ENCODE assay signal across 8 cellular contexts in the genomic region with DNA sequence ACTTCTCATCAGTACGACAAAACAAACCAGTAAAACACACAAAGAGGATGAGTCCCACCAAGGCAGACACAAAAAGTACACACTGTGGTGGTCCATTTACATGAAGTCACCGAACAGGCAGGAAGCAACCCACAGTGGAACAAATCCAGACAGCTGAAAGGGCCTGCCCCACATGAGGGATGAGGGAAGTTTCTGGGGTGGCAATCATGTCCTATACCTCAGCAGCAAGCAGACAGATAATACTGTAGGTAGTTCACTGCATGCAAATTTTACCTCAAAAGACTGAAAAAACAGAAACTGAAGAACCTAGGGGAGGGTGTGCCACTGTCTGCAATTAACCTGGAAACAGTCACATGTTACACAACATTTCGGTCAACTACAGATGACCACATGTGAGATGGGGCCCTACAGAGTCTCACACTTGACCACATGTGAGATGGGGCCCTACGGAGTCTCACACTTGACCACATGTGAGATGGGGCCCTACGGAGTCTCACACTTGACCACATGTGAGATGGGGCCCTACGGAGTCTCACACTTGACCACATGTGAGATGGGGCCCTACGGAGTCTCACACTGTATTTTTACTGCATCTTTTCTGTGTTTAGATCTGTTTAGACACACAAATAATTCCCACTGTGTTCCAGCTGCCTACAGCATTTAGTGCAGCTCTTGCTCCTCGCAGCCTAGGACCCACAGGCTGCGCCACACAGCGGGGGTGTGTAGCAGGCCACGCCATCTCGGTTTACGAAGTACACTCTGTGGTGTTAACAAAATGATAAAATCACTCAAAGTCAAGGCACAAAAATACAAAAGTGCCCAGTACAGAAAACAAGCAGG. TPM values are rescaled to one million over a fixed set of nuclear protein-coding genes. Genes with fewer than 3 reads are reported as not detected.
DNase-seq lines count a peak whose midpoint lies in the region; ATAC-seq, FAIRE-seq and TF ChIP-seq lines count a peak whose summit lies in the region.

No MANE protein-coding gene starts in this region.

- TF ChIP-seq EP300 in A549 (IDR thresholded peaks at IDR 0.05): no peak

- H3K27ac ChIP-seq in A549: peak overlapping the region; percentile 57 to 78
- peak overlapping the region; percentile 43 for H3K27ac ChIP-seq in effector memory CD4-positive, alpha-beta T cell (ENCODE audit: insufficient read depth, low read length, poor library complexity, severe bottlenecking)

- no peak for TF ChIP-seq RAD21 in A549 (conservative IDR thresholded peaks at IDR 0.05 in 1 of 2, IDR thresholded peaks at IDR 0.05 in 1 of 2)

- POLR2A ChIA-PET in A549 (lab: Yijun Ruan, JAX): interaction anchor here (1.8 kb wide), 1 partner anchor 23 kb away, joined by 18 read pairs; a partner anchor contains a TSS

- CTCF ChIA-PET in A549 (lab: Yijun Ruan, JAX): interaction anchor here (1.3 kb wide), 1 partner anchor 12 kb away, joined by 4 read pairs; no protein-coding TSS in a partner anchor

- no peak for FAIRE-seq in A549 (lab: Jason Lieb, UNC)

- ATAC-seq in A549: no peak
- peak; percentile 98 for ATAC-seq in GM19035 (IDR thresholded peaks at IDR 0.05; ENCODE audit: unreplicated experiment)
- ATAC-seq in HG03097 (IDR thresholded peaks at IDR 0.05; ENCODE audit: low FRiP score, unreplicated experiment): peak; percentile 44

- no peaks in the 10 kb centered on the region for H3K27me3 ChIP-seq in effector memory CD4-positive, alpha-beta T cell (replicated peaks; ENCODE audit: control insufficient read depth, insufficient read depth, low read length, poor library complexity, severe bottlenecking)

- DNase-seq in A549 (ENCODE audit: low read depth in 1 of 2, low spot score in 1 of 2) (no peak), HCEC 1CT (no peak), MV-4-11 (lab: John Stamatoyannopoulos, UW) (no peak), ureter (ENCODE audit: low spot score) (no peak), NCI-H146 treated with DMSO at 0.1 percent for 48 hours (lab: John Stamatoyannopoulos, UW; ENCODE audit: unreplicated experiment) (no peak)
- DNase-seq in effector memory CD4-positive, alpha-beta T cell: no peak

- H3K36me3 ChIP-seq in effector memory CD4-positive, alpha-beta T cell (ENCODE audit: control insufficient read depth, insufficient read depth, low read length): peaks cover 18% of the 10 kb centered on the region

- peak overlapping the region; percentile 31; the same call in 1 of the 3 replicates for H3K4me3 ChIP-seq in A549
- H3K4me3 ChIP-seq in effector memory CD4-positive, alpha-beta T cell (ENCODE audit: insufficient read depth, low read depth, low read length, poor library complexity, severe bottlenecking): peak overlapping the region; percentile 11

- peaks cover 35% of the 10 kb centered on the region for H3K4me1 ChIP-seq in A549
- peaks cover 19% of the 10 kb centered on the region for H3K4me1 ChIP-seq in effector memory CD4-positive, alpha-beta T cell (ENCODE audit: control insufficient read depth, insufficient read depth, low read length, poor library complexity, severe bottlenecking)

- no peak for TF ChIP-seq CTCF in A549 (IDR thresholded peaks at IDR 0.05)

- no peaks in the 10 kb centered on the region for H3K9me3 ChIP-seq in A549
- H3K9me3 ChIP-seq in effector memory CD4-positive, alpha-beta T cell (ENCODE audit: control insufficient read depth, low read length): no peaks in the 10 kb centered on the region

- no peak for TF ChIP-seq POLR2A in A549 (IDR thresholded peaks at IDR 0.05; ENCODE audit: low read length)

- 87% methylated on average over 13 of the region's 13 CpGs for WGBS in A549 (ENCODE audit: missing lambda C conversion rate)

- peak overlapping the region; percentile 73 for H3K4me2 ChIP-seq in A549

TF ChIP-seq in A549, 52 proteins besides CTCF, POLR2A, EP300 and RAD21:
- TF ChIP-seq GATA3 (IDR thresholded peaks at IDR 0.05; ENCODE audit: borderline replicate concordance) (no peak), BHLHE40 (IDR thresholded peaks at IDR 0.05; ENCODE audit: low read depth, low read length) (no peak), CBX8 (IDR thresholded peaks at IDR 0.05) (no peak), CBX2 (IDR thresholded peaks at IDR 0.05; ENCODE audit: borderline replicate concordance, low read depth) (no peak), NPAS2 (CRISPR knock-in tag; IDR thresholded peaks at IDR 0.05; ENCODE audit: borderline replicate concordance) (no peak), RFX5 (IDR thresholded peaks at IDR 0.05) (no peak)
- TF ChIP-seq, protein P1, sequence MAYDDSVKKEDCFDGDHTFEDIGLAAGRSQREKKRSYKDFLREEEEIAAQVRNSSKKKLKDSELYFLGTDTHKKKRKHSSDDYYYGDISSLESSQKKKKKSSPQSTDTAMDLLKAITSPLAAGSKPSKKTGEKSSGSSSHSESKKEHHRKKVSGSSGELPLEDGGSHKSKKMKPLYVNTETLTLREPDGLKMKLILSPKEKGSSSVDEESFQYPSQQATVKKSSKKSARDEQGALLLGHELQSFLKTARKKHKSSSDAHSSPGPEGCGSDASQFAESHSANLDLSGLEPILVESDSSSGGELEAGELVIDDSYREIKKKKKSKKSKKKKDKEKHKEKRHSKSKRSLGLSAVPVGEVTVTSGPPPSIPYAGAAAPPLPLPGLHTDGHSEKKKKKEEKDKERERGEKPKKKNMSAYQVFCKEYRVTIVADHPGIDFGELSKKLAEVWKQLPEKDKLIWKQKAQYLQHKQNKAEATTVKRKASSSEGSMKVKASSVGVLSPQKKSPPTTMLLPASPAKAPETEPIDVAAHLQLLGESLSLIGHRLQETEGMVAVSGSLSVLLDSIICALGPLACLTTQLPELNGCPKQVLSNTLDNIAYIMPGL (CRISPR knock-in tag; IDR thresholded peaks at IDR 0.05; ENCODE audit: borderline replicate concordance): no peak

RNA-seq across cellular contexts. Expression of a gene that starts 22.2 kb away (rescaled TPM):
- polyA plus RNA-seq in A549 (2011; rRNA removed) (68.7 and 71.1 TPM in 2 replicates), A549 (2017; fragmentation: RNase III; extraction: RNeasy Plus Mini Kit Qiagen cat#74134 plus additional on column Dnase treatment) (37.7 to 39.9 TPM (median 39.1 TPM) in 3 replicates)
- polyA plus RNA-seq in A549 (2012; cell fraction: cytosol; rRNA removed): 37.4 and 38.5 TPM in 2 replicates
- 39.1 and 60.0 TPM in 2 replicates for polyA plus RNA-seq in A549 (2012; cell fraction: nucleus; rRNA removed)
- 44.5 and 45.2 TPM in 2 replicates for polyA minus RNA-seq in A549 (2011; rRNA and poly(A)+ RNA removed)
- total RNA-seq in ureter: 48.7 TPM

RNA-seq across cellular contexts. Expression of a gene that starts 23.1 kb away (rescaled TPM):
- polyA plus RNA-seq in A549 (2011; rRNA removed) (53.2 and 55.4 TPM in 2 replicates), A549 (2017; fragmentation: RNase III; extraction: RNeasy Plus Mini Kit Qiagen cat#74134 plus additional on column Dnase treatment) (46.9 to 57.0 TPM (median 49.6 TPM) in 3 replicates)
- 32.5 and 37.9 TPM in 2 replicates for polyA plus RNA-seq in A549 (2012; cell fraction: cytosol; rRNA removed)
- polyA plus RNA-seq in A549 (2012; cell fraction: nucleus; rRNA removed): 52.7 and 61.2 TPM in 2 replicates
- polyA minus RNA-seq in A549 (2011; rRNA and poly(A)+ RNA removed): 38.9 and 39.1 TPM in 2 replicates
- total RNA-seq in ureter: 86.8 TPM

RNA-seq across cellular contexts. Expression of a gene that starts 27.8 kb away (rescaled TPM):
- polyA plus RNA-seq in A549 (2011; rRNA removed) (not detected in 2 replicates), A549 (2017; fragmentation: RNase III; extraction: RNeasy Plus Mini Kit Qiagen cat#74134 plus additional on column Dnase treatment) (not detected in 3 replicates)
- not detected in 2 replicates for polyA plus RNA-seq in A549 (2012; cell fraction: cytosol; rRNA removed)
- polyA plus RNA-seq in A549 (2012; cell fraction: nucleus; rRNA removed): not detected in 2 replicates
- not detected in 2 replicates for polyA minus RNA-seq in A549 (2011; rRNA and poly(A)+ RNA removed)
- total RNA-seq in ureter: not detected

Comparison
In these comparisons a context has a peak if more than half of its experiments do, and no peak if none do; other contexts are left out.
1. ATAC-seq: peak in GM19035 (single experiment) and HG03097 (single experiment); none in A549 (0 of 2).